1 cellular context compared by ENCODE assay signal in genomic region chr7:131919920-131920709, GRCh38.
TF ChIP-seq lines count a peak whose summit lies in the region.

No MANE protein-coding gene starts in this region.

TF ChIP-seq in GM12878, 131 proteins besides CTCF, POLR2A, EP300 and RAD21:
- no peak for TF ChIP-seq CUX1 (IDR thresholded peaks at IDR 0.05; ENCODE audit: insufficient replicate concordance, low read depth, low read length)
- TF ChIP-seq EED (IDR thresholded peaks at IDR 0.05; ENCODE audit: low read depth) = peak; percentile 15; the same call in 1 of the 2 replicates
- no peak for TF ChIP-seq ZBTB33 (IDR thresholded peaks at IDR 0.05)
- TF ChIP-seq CHD1 (IDR thresholded peaks at IDR 0.05; ENCODE audit: low read depth, low read length) = no peak
- no peak for TF ChIP-seq NBN (IDR thresholded peaks at IDR 0.05)
- TF ChIP-seq EGR1 (IDR thresholded peaks at IDR 0.05; ENCODE audit: borderline replicate concordance in 1 of 2, low read depth in 2 of 2, low read length in 2 of 2) = 0 out of 3 replicates have a peak, but pooled peaks of 1 of the 2 experiments have one; percentile 18
- peak; percentile 85 for TF ChIP-seq SPI1 (IDR thresholded peaks at IDR 0.05; ENCODE audit: borderline replicate concordance, insufficient read depth, low read depth, low read length)
- TF ChIP-seq ETV6 (conservative IDR thresholded peaks at IDR 0.05 in 1 of 2, IDR thresholded peaks at IDR 0.05 in 1 of 2; ENCODE audit: borderline replicate concordance in 1 of 2, low read depth in 1 of 2) = no peak
- peak; percentile 77 for TF ChIP-seq MEF2B (IDR thresholded peaks at IDR 0.05; ENCODE audit: partially characterized antibody, poor library complexity, severe bottlenecking)
- no peak for TF ChIP-seq CREM (IDR thresholded peaks at IDR 0.05; ENCODE audit: low read depth)
- peak; percentile 20; the same call in 1 of the 2 replicates for TF ChIP-seq PKNOX1 (IDR thresholded peaks at IDR 0.05)
- TF ChIP-seq RUNX3 (IDR thresholded peaks at IDR 0.05; ENCODE audit: low read length) = peak; percentile 32
- TF ChIP-seq JUNB (IDR thresholded peaks at IDR 0.05) = 0 out of 2 replicates have a peak, but pooled peaks have one; percentile 19
- no peak for TF ChIP-seq E2F8 (IDR thresholded peaks at IDR 0.05; ENCODE audit: low read depth, partially characterized antibody)
- peak; percentile 81 for TF ChIP-seq MEF2A (IDR thresholded peaks at IDR 0.05; ENCODE audit: insufficient read depth, low read depth, low read length)
- peak; percentile 55 for TF ChIP-seq NFIC (IDR thresholded peaks at IDR 0.05; ENCODE audit: low read depth, low read length)
- TF ChIP-seq RBBP5 (conservative IDR thresholded peaks at IDR 0.05) = no peak
- TF ChIP-seq SKIL (IDR thresholded peaks at IDR 0.05; ENCODE audit: low read depth, poor library complexity, severe bottlenecking) = no peak
- TF ChIP-seq IRF4 (IDR thresholded peaks at IDR 0.05; ENCODE audit: low read depth, low read length) = 0 out of 2 replicates have a peak, but pooled peaks have one; percentile 14
- TF ChIP-seq BCL11A (IDR thresholded peaks at IDR 0.05; ENCODE audit: low read depth, low read length) = 0 out of 2 replicates have a peak, but pooled peaks have one; percentile 33
- TF ChIP-seq TCF12 (IDR thresholded peaks at IDR 0.05; ENCODE audit: low read depth, low read length) = 0 out of 2 replicates have a peak, but pooled peaks have one; percentile 1
- peak in 1 of 2 experiments; percentile 38; a peak in 1 of 4 replicates for TF ChIP-seq IKZF2 (IDR thresholded peaks at IDR 0.05)
- peak; percentile 31 for TF ChIP-seq SP1 (IDR thresholded peaks at IDR 0.05; ENCODE audit: low read depth, low read length)
- peak; percentile 38; the same call in 1 of the 2 replicates for TF ChIP-seq ATF2 (IDR thresholded peaks at IDR 0.05; ENCODE audit: low read length)
TF ChIP-seq in GM12878: peak in this region for 15.
